ENCODE assay signal across 11 cellular contexts in genomic region chr17:16199093-16199492, GRCh38. TPM values are rescaled to one million over a fixed set of nuclear protein-coding genes. Genes with fewer than 3 reads are reported as not detected.
DNase-seq lines count a peak whose midpoint lies in the region; ATAC-seq and TF ChIP-seq lines count a peak whose summit lies in the region.
"Had no signal": no experiment of that assay in that cellular context is flagged by ENCODE, and none has a peak within 500 bp of the region (broad histone marks: within the 10 kb centered on the region; RNA-seq: fewer than 3 reads in every experiment).

No MANE protein-coding gene starts in this region.

- peaks cover 21% of the 10 kb centered on the region for H3K36me3 Mint-ChIP-seq in stimulated activated naive CD8-positive, alpha-beta T cell treated with anti-CD3 and anti-CD28 coated beads, Interleukin-15, Interleukin-2, amounts not matched to agents 100 ng/mL and 50 ng/mL, for 24 hours (ENCODE audit: low read depth)
- H3K36me3 Mint-ChIP-seq in WTC11: peaks cover 13% of the 10 kb centered on the region

- no peak for ATAC-seq in stimulated activated naive CD8-positive, alpha-beta T cell treated with anti-CD3 and anti-CD28 coated beads, Interleukin-15, Interleukin-2, amounts not matched to agents 100 U/mL and 50 U/mL, for 24 hours
- ATAC-seq in WTC11: no peak

- H3K4me3 ChIP-seq in uterus (no peak overlapping the region), foreskin fibroblast (ENCODE audit: low read depth in 1 of 2, low read length in 2 of 2) (no peak overlapping the region)
- H3K4me3 ChIP-seq: Peyer's patch had no signal

- H3K9me3 Mint-ChIP-seq in stimulated activated naive CD8-positive, alpha-beta T cell treated with anti-CD3 and anti-CD28 coated beads, Interleukin-15, Interleukin-2, amounts not matched to agents 100 ng/mL and 50 ng/mL, for 24 hours: no peaks in the 10 kb centered on the region
- H3K9me3 Mint-ChIP-seq in WTC11: no peaks in the 10 kb centered on the region

- no peaks in the 10 kb centered on the region for H3K9me3 ChIP-seq in uterus
- H3K9me3 ChIP-seq: Peyer's patch had no signal

- H3K27me3 ChIP-seq in uterus: no peaks in the 10 kb centered on the region
- H3K27me3 ChIP-seq: Peyer's patch had no signal

- CTCF ChIA-PET in WTC11 (lab: Charles Lee): no interaction called here

- intact Hi-C loops in uterus (cut with DNase I; ENCODE audit: low total_unique reads): no loop called here

- H3K4me1 Mint-ChIP-seq in stimulated activated naive CD8-positive, alpha-beta T cell treated with anti-CD3 and anti-CD28 coated beads, Interleukin-15, Interleukin-2, amounts not matched to agents 100 ng/mL and 50 ng/mL, for 24 hours (ENCODE audit: low read depth): peaks cover 57% of the 10 kb centered on the region
- H3K4me1 Mint-ChIP-seq in WTC11: peaks cover 47% of the 10 kb centered on the region

- no peaks in the 10 kb centered on the region for H3K36me3 ChIP-seq in uterus

- no peaks in the 10 kb centered on the region for H3K27me3 Mint-ChIP-seq in stimulated activated naive CD8-positive, alpha-beta T cell treated with anti-CD3 and anti-CD28 coated beads, Interleukin-15, Interleukin-2, amounts not matched to agents 100 ng/mL and 50 ng/mL, for 24 hours
- H3K27me3 Mint-ChIP-seq in WTC11 (ENCODE audit: low read depth): no peaks in the 10 kb centered on the region

- no peak for DNase-seq in stimulated activated naive CD8-positive, alpha-beta T cell treated with anti-CD3 and anti-CD28 coated beads, Interleukin-15, Interleukin-2, amounts not matched to agents 100 U/mL and 50 U/mL, for 24 hours
- no peak for DNase-seq in WTC11 (ENCODE audit: low spot score)
- peak; percentile 28 for DNase-seq in kidney tubule cell (ENCODE audit: low spot score)
- DNase-seq in uterus: no peak
- no peak for DNase-seq in foreskin fibroblast
- no peak for DNase-seq in DMS153 treated with DMSO at 0.1 percent for 48 hours (lab: John Stamatoyannopoulos, UW; ENCODE audit: unreplicated experiment)
- no peak for DNase-seq in middle frontal gyrus (ENCODE audit: extremely low spot score, low spot score)
- DNase-seq: EL, Peyer's patch, retina had no signal

- TF ChIP-seq CTCF in WTC11 (IDR thresholded peaks at IDR 0.05): no peak
- TF ChIP-seq CTCF in uterus (IDR thresholded peaks at IDR 0.05): no peak
- no peak for TF ChIP-seq CTCF in foreskin fibroblast (IDR thresholded peaks at IDR 0.05; ENCODE audit: low read depth, low read length)

- H3K4me1 ChIP-seq in uterus: peaks cover 3 to 16% of the 10 kb centered on the region in 2 donors

- H3K4me3 Mint-ChIP-seq in stimulated activated naive CD8-positive, alpha-beta T cell treated with anti-CD3 and anti-CD28 coated beads, Interleukin-15, Interleukin-2, amounts not matched to agents 100 ng/mL and 50 ng/mL, for 24 hours: peak overlapping the region; percentile 39
- H3K4me3 Mint-ChIP-seq in WTC11: peak overlapping the region; percentile 59

- H3K27ac Mint-ChIP-seq in stimulated activated naive CD8-positive, alpha-beta T cell treated with anti-CD3 and anti-CD28 coated beads, Interleukin-15, Interleukin-2, amounts not matched to agents 100 ng/mL and 50 ng/mL, for 24 hours: peak overlapping the region; percentile 82
- peak overlapping the region; percentile 91 for H3K27ac Mint-ChIP-seq in WTC11

- H3K27ac ChIP-seq in uterus: peak overlapping the region; percentile 19 to 35

- no peak for TF ChIP-seq POLR2A in uterus (IDR thresholded peaks at IDR 0.05)

- POLR2A ChIA-PET in WTC11 (lab: Charles Lee): no interaction called here

TF ChIP-seq in WTC11, 78 proteins besides CTCF, POLR2A, EP300 and RAD21 (continues in another document):
- TF ChIP-seq NR3C1 (CRISPR knock-in tag; conservative IDR thresholded peaks at IDR 0.05; ENCODE audit: low read depth) (no peak), CDX4 (CRISPR knock-in tag; IDR thresholded peaks at IDR 0.05; ENCODE audit: borderline replicate concordance) (no peak), ZBTB21 (CRISPR knock-in tag; IDR thresholded peaks at IDR 0.05; ENCODE audit: borderline replicate concordance) (no peak), HMGA2 (CRISPR knock-in tag; IDR thresholded peaks at IDR 0.05) (no peak), IRF2 (CRISPR knock-in tag; IDR thresholded peaks at IDR 0.05; ENCODE audit: borderline replicate concordance, low read depth) (no peak), NFE2L1 (CRISPR knock-in tag; IDR thresholded peaks at IDR 0.05) (no peak), STAT6 (CRISPR knock-in tag; conservative IDR thresholded peaks at IDR 0.05; ENCODE audit: low read depth) (no peak), ZBTB43 (CRISPR knock-in tag; IDR thresholded peaks at IDR 0.05) (no peak), SMAD3 (CRISPR knock-in tag; IDR thresholded peaks at IDR 0.05; ENCODE audit: borderline replicate concordance) (no peak), MYBL2 (CRISPR knock-in tag; IDR thresholded peaks at IDR 0.05) (no peak), ATF6 (CRISPR knock-in tag; IDR thresholded peaks at IDR 0.05) (no peak), FOXP4 (CRISPR knock-in tag; IDR thresholded peaks at IDR 0.05) (no peak), RORB (CRISPR knock-in tag; IDR thresholded peaks at IDR 0.05) (no peak), EMX1 (CRISPR knock-in tag; IDR thresholded peaks at IDR 0.05) (no peak), ZNF671 (CRISPR knock-in tag; IDR thresholded peaks at IDR 0.05) (no peak), TP53 (CRISPR knock-in tag; IDR thresholded peaks at IDR 0.05) (no peak)

RNA-seq across cellular contexts. Expression of gene NCOR1, which starts 16.2 kb away (rescaled TPM):
- 107 to 124 TPM (median 116 TPM) in 3 replicates for total RNA-seq in WTC11 (2021)
- 100 to 1,000 TPM; 117 to 195 (median 147) TPM for total RNA-seq in uterus

RNA-seq across cellular contexts. Expression of gene PIGL, which starts 17.9 kb away (rescaled TPM):
- total RNA-seq in WTC11 (2021) (24.5 to 44.1 TPM (median 28.1 TPM) in 3 replicates), uterus (10 to 100 TPM; 18.2 to 74.0 (median 40.3) TPM)
